9 cellular contexts compared by ENCODE assay signal in genomic region chr17:51118330-51119195, GRCh38. TPM values are rescaled to one million over a fixed set of nuclear protein-coding genes. Genes with fewer than 3 reads are reported as not detected.
DNase-seq lines count a peak whose midpoint lies in the region; ATAC-seq and TF ChIP-seq lines count a peak whose summit lies in the region.
"Had no signal": no experiment of that assay in that cellular context is flagged by ENCODE, and none has a peak within 500 bp of the region (broad histone marks: within the 10 kb centered on the region; RNA-seq: fewer than 3 reads in every experiment).

No MANE protein-coding gene starts in this region.

- no peaks in the 10 kb centered on the region for H3K36me3 ChIP-seq in transverse colon

- peak; percentile 93 for DNase-seq in DMS153 (lab: John Stamatoyannopoulos, UW)
- peak; percentile 87 for DNase-seq in NCI-H1105 (lab: John Stamatoyannopoulos, UW)
- DNase-seq in activated T-helper 1 cell treated with anti-CD3 and anti-CD28 coated beads, Interleukin-12 subunit alpha, Interleukin-12 subunit beta, Interleukin-2, Interleukin-4 antibody, amounts not matched to agents 30 ng/mL and 10 ng/mL and 1 ng/mL, durations not matched to agents 14 hours and 24 hours and 36 hours (ENCODE audit: low spot score): no peak
- DNase-seq in left lobe of liver (ENCODE audit: low spot score): peak; percentile 94
- peak; percentile 81 for DNase-seq in transverse colon
- DNase-seq: IMR-90 had no signal

- H3K27ac Mint-ChIP-seq in activated T-helper 1 cell treated with anti-CD3 and anti-CD28 coated beads, Interleukin-12 subunit alpha, Interleukin-12 subunit beta, Interleukin-2, Interleukin-4 antibody, amounts not matched to agents 30 ng/mL and 10 ng/mL and 1 ng/mL, durations not matched to agents 14 hours and 24 hours and 36 hours: peak overlapping the region; percentile 7

- ATAC-seq in left lobe of liver (peak; percentile 32), GM21447 (IDR thresholded peaks at IDR 0.05; ENCODE audit: unreplicated experiment) (no peak), GM19455 (IDR thresholded peaks at IDR 0.05; ENCODE audit: unreplicated experiment) (no peak), GM18870 (IDR thresholded peaks at IDR 0.05; ENCODE audit: unreplicated experiment) (no peak)

- H3K27me3 ChIP-seq in transverse colon: no peaks in the 10 kb centered on the region

- peak overlapping the region; percentile 97 for H3K4me3 Mint-ChIP-seq in activated T-helper 1 cell treated with anti-CD3 and anti-CD28 coated beads, Interleukin-12 subunit alpha, Interleukin-12 subunit beta, Interleukin-2, Interleukin-4 antibody, amounts not matched to agents 30 ng/mL and 10 ng/mL and 1 ng/mL, durations not matched to agents 14 hours and 24 hours and 36 hours

- in situ Hi-C loops in transverse colon (cut with MboI; ENCODE audit: low pct_ligation_motif_present in 1 of 4, low pct_unique_long_range_greater_than_20kb in 1 of 4, low sequenced_read_pairs in 3 of 4): no loop called here

- H3K36me3 Mint-ChIP-seq in activated T-helper 1 cell treated with anti-CD3 and anti-CD28 coated beads, Interleukin-12 subunit alpha, Interleukin-12 subunit beta, Interleukin-2, Interleukin-4 antibody, amounts not matched to agents 30 ng/mL and 10 ng/mL and 1 ng/mL, durations not matched to agents 14 hours and 24 hours and 36 hours (ENCODE audit: low read depth): peaks cover 5% of the 10 kb centered on the region

- H3K27me3 Mint-ChIP-seq in activated T-helper 1 cell treated with anti-CD3 and anti-CD28 coated beads, Interleukin-12 subunit alpha, Interleukin-12 subunit beta, Interleukin-2, Interleukin-4 antibody, amounts not matched to agents 30 ng/mL and 10 ng/mL and 1 ng/mL, durations not matched to agents 14 hours and 24 hours and 36 hours (ENCODE audit: insufficient read depth): no peaks in the 10 kb centered on the region

- no peaks in the 10 kb centered on the region for H3K9me3 Mint-ChIP-seq in activated T-helper 1 cell treated with anti-CD3 and anti-CD28 coated beads, Interleukin-12 subunit alpha, Interleukin-12 subunit beta, Interleukin-2, Interleukin-4 antibody, amounts not matched to agents 30 ng/mL and 10 ng/mL and 1 ng/mL, durations not matched to agents 14 hours and 24 hours and 36 hours

- H3K9me3 ChIP-seq in transverse colon: no peaks in the 10 kb centered on the region

- H3K4me3 ChIP-seq in transverse colon: peak overlapping the region in 3 of 4 donors; percentile 59 to 98 (median 87)

- WGBS in transverse colon (ENCODE audit: low coverage in 1 of 2), 2 donors: 30 to 37% methylated on average over 10 to 14 of the region's 14 CpGs

- H3K4me1 ChIP-seq in transverse colon: peaks cover 23 to 52% (median 31%) of the 10 kb centered on the region in 4 donors

- H3K27ac ChIP-seq in transverse colon: peak overlapping the region; percentile 99 to 100 (median 100)

- TF ChIP-seq EP300 in transverse colon (IDR thresholded peaks at IDR 0.05; ENCODE audit: low read depth): no peak

- H3K4me1 Mint-ChIP-seq in activated T-helper 1 cell treated with anti-CD3 and anti-CD28 coated beads, Interleukin-12 subunit alpha, Interleukin-12 subunit beta, Interleukin-2, Interleukin-4 antibody, amounts not matched to agents 30 ng/mL and 10 ng/mL and 1 ng/mL, durations not matched to agents 14 hours and 24 hours and 36 hours (ENCODE audit: low read depth): peaks cover 66% of the 10 kb centered on the region

- intact Hi-C loops in activated T-helper 1 cell treated with anti-CD3 and anti-CD28 coated beads, Interleukin-12 subunit alpha, Interleukin-12 subunit beta, Interleukin-2, Interleukin-4 antibody, amounts not matched to agents 30 ng/mL and 10 ng/mL and 1 ng/mL, durations not matched to agents 14 hours and 24 hours and 36 hours (cut with micrococcal nuclease): loop anchor here (2.0 kb wide), 1 partner anchor 22 kb away; no protein-coding TSS in a partner anchor
- intact Hi-C loops in transverse colon (cut with DNase I; ENCODE audit: low total_unique reads): loop anchor here (2.0 kb wide), 1 partner anchor 34 kb away; the partner anchor contains the start of gene NME1

- no peak for TF ChIP-seq POLR2A in transverse colon (IDR thresholded peaks at IDR 0.05)

- no peak for TF ChIP-seq CTCF in transverse colon (IDR thresholded peaks at IDR 0.05)

RNA-seq across cellular contexts. Expression of gene SPAG9, which starts 2.1 kb away (rescaled TPM):
- 44.1 and 45.2 TPM in 2 replicates for total RNA-seq in activated T-helper 1 cell treated with anti-CD3 and anti-CD28 coated beads, Interleukin-12 subunit alpha, Interleukin-12 subunit beta, Interleukin-2, Interleukin-4 antibody, amounts not matched to agents 30 ng/mL and 10 ng/mL and 1 ng/mL, durations not matched to agents 14 hours and 24 hours and 36 hours
- 36.5 TPM for total RNA-seq in left lobe of liver
- 100 to 1,000 TPM in 3 of 4 donors, 10 to 100 TPM in 1; 37.0 to 131 (median 116) TPM for total RNA-seq in transverse colon

RNA-seq across cellular contexts. Expression of gene NME1, which starts 34.8 kb away (rescaled TPM):
- 413 and 424 TPM in 2 replicates for total RNA-seq in activated T-helper 1 cell treated with anti-CD3 and anti-CD28 coated beads, Interleukin-12 subunit alpha, Interleukin-12 subunit beta, Interleukin-2, Interleukin-4 antibody, amounts not matched to agents 30 ng/mL and 10 ng/mL and 1 ng/mL, durations not matched to agents 14 hours and 24 hours and 36 hours
- total RNA-seq in left lobe of liver (51.9 TPM), transverse colon (10 to 100 TPM in 3 of 4 donors, 1 to 10 TPM in 1; 8.7 to 50.4 (median 20.2) TPM)

RNA-seq across cellular contexts. Expression of gene NME2, which starts 47.6 kb away (rescaled TPM):
- 664 and 674 TPM in 2 replicates for total RNA-seq in activated T-helper 1 cell treated with anti-CD3 and anti-CD28 coated beads, Interleukin-12 subunit alpha, Interleukin-12 subunit beta, Interleukin-2, Interleukin-4 antibody, amounts not matched to agents 30 ng/mL and 10 ng/mL and 1 ng/mL, durations not matched to agents 14 hours and 24 hours and 36 hours
- total RNA-seq in left lobe of liver: 178 TPM
- total RNA-seq in transverse colon: 100 to 1,000 TPM in 3 of 4 donors, 10 to 100 TPM in 1; 83.4 to 482 (median 290) TPM
